ENCODE assay signal across 25 cellular contexts in genomic region chr17:3015890-3016289, GRCh38. TPM values are rescaled to one million over a fixed set of nuclear protein-coding genes. Genes with fewer than 3 reads are reported as not detected.
DNase-seq lines count a peak whose midpoint lies in the region; ATAC-seq and TF ChIP-seq lines count a peak whose summit lies in the region.
"Had no signal": no experiment of that assay in that cellular context is flagged by ENCODE, and none has a peak within 500 bp of the region (broad histone marks: within the 10 kb centered on the region; RNA-seq: fewer than 3 reads in every experiment).

No MANE protein-coding gene starts in this region.

- no peak overlapping the region for H3K4me3 Mint-ChIP-seq in nephron progenitor cell
- H3K4me3 Mint-ChIP-seq: activated T-cell treated with anti-CD3 and anti-CD28 coated beads, Interleukin-2, amount 50 U/mL, for 24 hours; memory B cell had no signal

- peaks cover under 1% of the 10 kb centered on the region for H3K9me3 Mint-ChIP-seq in nephron progenitor cell
- H3K9me3 Mint-ChIP-seq: activated T-cell treated with anti-CD3 and anti-CD28 coated beads, Interleukin-2, amount 50 U/mL, for 24 hours; memory B cell had no signal

- TF ChIP-seq CTCF in SK-N-SH (IDR thresholded peaks at IDR 0.05) (no peak), foreskin fibroblast (IDR thresholded peaks at IDR 0.05; ENCODE audit: low read depth, low read length) (no peak), nephron progenitor cell (IDR thresholded peaks at IDR 0.05) (no peak)

- peak overlapping the region in 1 of 2 experiments; percentile 59; a peak in 3 of 4 replicates for H3K27ac ChIP-seq in SK-N-SH (ENCODE audit: low read depth in 2 of 2, low read length in 1 of 2)
- H3K27ac ChIP-seq: 22Rv1, BLaER1, suprapubic skin, upper lobe of right lung had no signal

- no peak overlapping the region for H3K4me3 ChIP-seq in SK-N-SH (ENCODE audit: low read depth in 2 of 2, low read length in 1 of 2)
- H3K4me3 ChIP-seq in foreskin fibroblast (ENCODE audit: low read depth in 1 of 2, low read length in 2 of 2), result no peak overlapping the region
- H3K4me3 ChIP-seq: BLaER1, suprapubic skin, upper lobe of right lung had no signal

- no peaks in the 10 kb centered on the region for H3K4me1 Mint-ChIP-seq in nephron progenitor cell

- no peaks in the 10 kb centered on the region for H3K27me3 ChIP-seq in SK-N-SH (ENCODE audit: insufficient read depth)
- H3K27me3 ChIP-seq: BLaER1, suprapubic skin, upper lobe of right lung had no signal

- DNase-seq in SK-N-SH (no peak), RKO (ENCODE audit: low spot score) (peak; percentile 48), foreskin fibroblast (peak; percentile 45 to 75), nephron progenitor cell (no peak), Ammon's horn (ENCODE audit: low spot score) (no peak)
- DNase-seq: activated CD4-positive, alpha-beta T cell treated with anti-CD3 and anti-CD28 coated beads for 4 hours; activated gamma-delta T cell; activated T-cell treated with anti-CD3 and anti-CD28 coated beads, Interleukin-2, amount 50 U/mL, for 24 hours; GF-D8; glutamatergic neuron; HCEC 1CT; KG1; NCI-H1417; NCI-H446 treated with DMSO at 0.1 percent for 48 hours; stimulated activated CD4-positive, alpha-beta T cell treated with anti-CD3 and anti-CD28 coated beads, Interleukin-15, amount 100 ng/mL, for 24 hours; stimulated activated naive CD4-positive, alpha-beta T cell; upper lobe of right lung had no signal

- CTCF ChIA-PET in SK-N-SH (lab: Yijun Ruan, JAX), result interaction anchor here (0.8 to 15.8 kb wide), 3 partner anchors 85 to 187 kb away, joined by 3 to 238 read pairs (median 9); no protein-coding TSS in a partner anchor

- no peaks in the 10 kb centered on the region for H4K20me1 ChIP-seq in SK-N-SH (ENCODE audit: insufficient read depth)
- H4K20me1 ChIP-seq: BLaER1 had no signal

- no peaks in the 10 kb centered on the region for H3K36me3 Mint-ChIP-seq in nephron progenitor cell (ENCODE audit: low read depth)

- no peaks in the 10 kb centered on the region for H3K9me2 ChIP-seq in SK-N-SH

- H3K27me3 Mint-ChIP-seq in nephron progenitor cell (ENCODE audit: low read depth, poor library complexity), result peaks cover 10% of the 10 kb centered on the region
- H3K27me3 Mint-ChIP-seq: activated T-cell treated with anti-CD3 and anti-CD28 coated beads, Interleukin-2, amount 50 U/mL, for 24 hours; memory B cell had no signal

- no peaks in the 10 kb centered on the region for H3K9me3 ChIP-seq in SK-N-SH
- H3K9me3 ChIP-seq: suprapubic skin, upper lobe of right lung had no signal

- H3K27ac Mint-ChIP-seq in nephron progenitor cell, result no peak overlapping the region
- H3K27ac Mint-ChIP-seq: activated T-cell treated with anti-CD3 and anti-CD28 coated beads, Interleukin-2, amount 50 U/mL, for 24 hours; memory B cell had no signal

- peak overlapping the region; percentile 21; the same call in 1 of the 2 replicates for H3K9ac ChIP-seq in SK-N-SH
- H3K9ac ChIP-seq: BLaER1 had no signal

- TF ChIP-seq EP300 in SK-N-SH (IDR thresholded peaks at IDR 0.05; ENCODE audit: borderline replicate concordance in 1 of 2, low read depth in 1 of 2, low read length in 1 of 2), result no peak

- ATAC-seq in SK-N-SH treated with all-trans-retinoic acid at 6 μM for 48 hours (no peak), GM19467 (IDR thresholded peaks at IDR 0.05; ENCODE audit: unreplicated experiment) (no peak), GM18868 (IDR thresholded peaks at IDR 0.05; ENCODE audit: unreplicated experiment) (no peak)
- ATAC-seq: sciatic nerve, upper lobe of right lung had no signal

- no peak overlapping the region for H3K4me2 ChIP-seq in SK-N-SH
- H3K4me2 ChIP-seq: BLaER1 had no signal

- TF ChIP-seq RAD21 in SK-N-SH (IDR thresholded peaks at IDR 0.05; ENCODE audit: low read length), result no peak

- no peaks in the 10 kb centered on the region for H3K79me2 ChIP-seq in SK-N-SH (ENCODE audit: insufficient read depth)

- peaks cover 0 to 15% of the 10 kb centered on the region in 2 experiments for H3K36me3 ChIP-seq in SK-N-SH (replicated peaks in 1 of 2; ENCODE audit: control insufficient read depth in 1 of 2, insufficient read depth in 2 of 2, low read length in 1 of 2)
- H3K36me3 ChIP-seq: upper lobe of right lung had no signal

- WGBS in SK-N-SH (ENCODE audit: low lambda C conversion rate), result 47% methylated on average over 7 of the region's 7 CpGs

- H3K4me1 ChIP-seq in SK-N-SH (ENCODE audit: control insufficient read depth in 1 of 2, insufficient read depth in 2 of 2, low read depth in 1 of 2, low read length in 1 of 2), result peaks cover 0 to 3% of the 10 kb centered on the region in 2 experiments; a peak in 1 of 4 replicates
- H3K4me1 ChIP-seq: BLaER1, suprapubic skin, upper lobe of right lung had no signal

- POLR2A ChIA-PET in SK-N-SH (lab: Yijun Ruan, JAX), result no interaction called here

- peaks cover 3% of the 10 kb centered on the region for H3F3A ChIP-seq in SK-N-SH (replicated peaks; ENCODE audit: insufficient read depth)

- H2AFZ ChIP-seq in SK-N-SH (ENCODE audit: low read depth), result no peak overlapping the region

TF ChIP-seq in SK-N-SH, 30 proteins besides CTCF, POLR2A, EP300 and RAD21:
- TF ChIP-seq RFX5 (IDR thresholded peaks at IDR 0.05; ENCODE audit: low read length), result no peak
- no peak for TF ChIP-seq NRF1 (IDR thresholded peaks at IDR 0.05; ENCODE audit: low read depth, low read length)
- no peak for TF ChIP-seq USF2 (IDR thresholded peaks at IDR 0.05; ENCODE audit: borderline replicate concordance, low read depth, low read length)

TF ChIP-seq in SK-N-SH treated with all-trans-retinoic acid at 6 μM for 48 hours, 23 proteins besides CTCF, POLR2A, EP300 and RAD21 (continues in another document):
- TF ChIP-seq CSRNP3 (CRISPR knock-in tag; IDR thresholded peaks at IDR 0.05) (no peak), POU6F1 (CRISPR knock-in tag; IDR thresholded peaks at IDR 0.05; ENCODE audit: borderline replicate concordance, low read depth) (no peak), ZFP3 (CRISPR knock-in tag; IDR thresholded peaks at IDR 0.05) (no peak), ESRRG (CRISPR knock-in tag; IDR thresholded peaks at IDR 0.05) (no peak), ZNF8 (CRISPR knock-in tag; IDR thresholded peaks at IDR 0.05) (no peak), OSR1 (CRISPR knock-in tag; IDR thresholded peaks at IDR 0.05) (no peak), TSHZ2 (CRISPR knock-in tag; IDR thresholded peaks at IDR 0.05) (no peak), SNAI2 (CRISPR knock-in tag; IDR thresholded peaks at IDR 0.05) (no peak)

RNA-seq across cellular contexts. Expression of gene OR1D5, which starts 47.5 kb away (rescaled TPM):
- not detected in 2 replicates for polyA plus RNA-seq in SK-N-SH (2012; rRNA removed)
- not detected in 2 replicates for polyA plus RNA-seq in SK-N-SH (2012; cell fraction: cytosol; rRNA removed)
- polyA plus RNA-seq in SK-N-SH (2012; cell fraction: nucleus; rRNA removed), result not detected in 2 replicates

Comparison
In these comparisons a context has a peak if more than half of its experiments do, and no peak if none do; other contexts are left out.
1. DNase-seq: peak in RKO (single experiment) and foreskin fibroblast (2 of 2); none in SK-N-SH (single experiment), nephron progenitor cell (single experiment) and Ammon's horn (single experiment).